In the genomic region with DNA sequence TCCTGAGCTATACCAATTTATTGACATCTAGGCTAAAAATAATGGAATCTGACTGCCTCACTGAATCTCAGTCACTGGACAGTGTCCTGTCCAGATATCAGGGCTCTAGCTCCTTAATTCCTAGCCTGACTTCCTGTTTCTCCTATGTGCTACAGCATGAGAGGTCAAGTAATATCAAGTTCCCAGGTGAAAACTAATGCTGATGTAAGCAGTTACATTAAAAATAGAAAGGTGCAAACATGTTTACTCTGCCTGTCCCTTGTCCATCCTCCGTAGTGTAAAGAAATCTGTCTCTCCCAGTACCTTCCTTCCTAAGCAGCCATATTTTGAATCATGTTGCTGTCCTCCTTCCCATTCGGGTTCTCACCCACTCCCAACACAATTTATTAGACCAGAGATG, we compare ENCODE assay signal across 32 cellular contexts.
"Had no signal": no experiment of that assay in that cellular context is flagged by ENCODE, and none has a peak within 500 bp of the region (broad histone marks: within the 10 kb centered on the region; RNA-seq: fewer than 3 reads in every experiment).

No MANE protein-coding gene starts in this region.

- H3K36me3 Mint-ChIP-seq: naive thymus-derived CD4-positive, alpha-beta T cell; natural killer cell; stimulated activated memory B cell treated with anti-CD40 and anti-IgM and Interleukin-4, amounts not matched to agents 10 μg/mL and 1 μg/mL and 100 μg/mL, for 72 hours; type B pancreatic cell had no signal

- FAIRE-seq: pancreas had no signal

- ATAC-seq: naive thymus-derived CD4-positive, alpha-beta T cell; natural killer cell; pancreas; psoas muscle; right cardiac atrium; sciatic nerve; stimulated activated memory B cell treated with anti-CD40 and anti-IgM and Interleukin-4, amounts not matched to agents 10 μg/mL and 1 μg/mL and 100 μg/mL, for 72 hours; stimulated activated naive CD8-positive, alpha-beta T cell treated with anti-CD3 and anti-CD28 coated beads, Interleukin-15, amount 100 ng/mL, for 72 hours; stimulated activated naive CD8-positive, alpha-beta T cell treated with anti-CD3 and anti-CD28 coated beads, Interleukin-15, Interleukin-2, amounts not matched to agents 100 U/mL and 50 U/mL, for 24 hours; upper lobe of right lung had no signal

- H3K27ac ChIP-seq: neutrophil, pancreas, psoas muscle, skin epidermis, spleen, suprapubic skin, testis, tibial artery, transverse colon, upper lobe of right lung, uterus had no signal

- H3K4me1 Mint-ChIP-seq: naive thymus-derived CD4-positive, alpha-beta T cell; natural killer cell; nephron; neural crest cell; stimulated activated memory B cell treated with anti-CD40 and anti-IgM and Interleukin-4, amounts not matched to agents 10 μg/mL and 1 μg/mL and 100 μg/mL, for 72 hours; stimulated activated naive CD8-positive, alpha-beta T cell treated with anti-CD3 and anti-CD28 coated beads, Interleukin-15, amount 100 ng/mL, for 72 hours had no signal

- H3K27me3 ChIP-seq: neutrophil, spleen, suprapubic skin, testis, tibial artery, transverse colon, uterus had no signal

- H3K4me3 Mint-ChIP-seq: naive thymus-derived CD4-positive, alpha-beta T cell; natural killer cell; nephron; neural crest cell; stimulated activated memory B cell treated with anti-CD40 and anti-IgM and Interleukin-4, amounts not matched to agents 10 μg/mL and 1 μg/mL and 100 μg/mL, for 72 hours; stimulated activated naive CD8-positive, alpha-beta T cell treated with anti-CD3 and anti-CD28 coated beads, Interleukin-15, amount 100 ng/mL, for 72 hours; type B pancreatic cell had no signal

- H3K27me3 Mint-ChIP-seq: progenitor cell of endocrine pancreas; stimulated activated memory B cell treated with anti-CD40 and anti-IgM and Interleukin-4, amounts not matched to agents 10 μg/mL and 1 μg/mL and 100 μg/mL, for 72 hours; stimulated activated naive CD8-positive, alpha-beta T cell treated with anti-CD3 and anti-CD28 coated beads, Interleukin-15, amount 100 ng/mL, for 72 hours; type B pancreatic cell had no signal

- DNase-seq: naive thymus-derived CD4-positive, alpha-beta T cell; natural killer cell; nucleus accumbens; pancreas; posterior cingulate gyrus; psoas muscle; right cardiac atrium; spleen; stimulated activated CD4-positive, alpha-beta T cell treated with anti-CD3 and anti-CD28 coated beads, Interleukin-12 subunit alpha, Interleukin-12 subunit beta, amount 100 ng/mL, for 4 hours; stimulated activated CD4-positive, alpha-beta T cell treated with anti-CD3 and anti-CD28 coated beads, Interleukin-1b, Interleukin-23, amount 100 ng/mL, for 48 hours; stimulated activated CD4-positive, alpha-beta T cell treated with anti-CD3 and anti-CD28 coated beads, Interleukin-4, amount 100 ng/mL, for 1 hour; stimulated activated CD4-positive, alpha-beta T cell treated with anti-CD3 and anti-CD28 coated beads, Interleukin-4, amount 100 ng/mL, for 4 hours; stimulated activated CD8-positive, alpha-beta memory T cell treated with anti-CD3 and anti-CD28 coated beads, Interleukin-4, amount 100 ng/mL, for 48 hours; stimulated activated naive CD4-positive, alpha-beta T cell; stimulated activated naive CD8-positive, alpha-beta T cell treated with anti-CD3 and anti-CD28 coated beads, Interleukin-15, amount 100 ng/mL, for 72 hours; stimulated activated naive CD8-positive, alpha-beta T cell treated with anti-CD3 and anti-CD28 coated beads, Interleukin-15, Interleukin-2, amounts not matched to agents 100 U/mL and 50 U/mL, for 24 hours; substantia nigra; testis; tibial artery; transverse colon; upper lobe of right lung; uterus had no signal

- H3K4me2 ChIP-seq: smooth muscle cell had no signal

- H3K4me3 ChIP-seq: pancreas, psoas muscle, skin epidermis, smooth muscle cell, spleen, suprapubic skin, testis, tibial artery, transverse colon, upper lobe of right lung, uterus had no signal

- H3K9me3 ChIP-seq: neutrophil, pancreas, psoas muscle, spleen, suprapubic skin, testis, tibial artery, transverse colon, upper lobe of right lung, uterus had no signal

- H3K9me3 Mint-ChIP-seq: nephron; neural crest cell; stimulated activated memory B cell treated with anti-CD40 and anti-IgM and Interleukin-4, amounts not matched to agents 10 μg/mL and 1 μg/mL and 100 μg/mL, for 72 hours; stimulated activated naive CD8-positive, alpha-beta T cell treated with anti-CD3 and anti-CD28 coated beads, Interleukin-15, amount 100 ng/mL, for 72 hours; type B pancreatic cell had no signal

- H3K4me1 ChIP-seq: pancreas, psoas muscle, spleen, suprapubic skin, testis, tibial artery, transverse colon, upper lobe of right lung, uterus had no signal

- H3K27ac Mint-ChIP-seq: naive thymus-derived CD4-positive, alpha-beta T cell; natural killer cell; nephron; progenitor cell of endocrine pancreas; stimulated activated memory B cell treated with anti-CD40 and anti-IgM and Interleukin-4, amounts not matched to agents 10 μg/mL and 1 μg/mL and 100 μg/mL, for 72 hours; stimulated activated naive CD8-positive, alpha-beta T cell treated with anti-CD3 and anti-CD28 coated beads, Interleukin-15, amount 100 ng/mL, for 72 hours; type B pancreatic cell had no signal

- H3K36me3 ChIP-seq: neutrophil, pancreas, spleen, suprapubic skin, tibial artery, transverse colon, upper lobe of right lung, uterus had no signal
